ENCODE assay signal across 10 cellular contexts in genomic region chr2:10508038-10508437, GRCh38.
"Had no signal": no experiment of that assay in that cellular context is flagged by ENCODE, and none has a peak within 500 bp of the region (broad histone marks: within the 10 kb centered on the region; RNA-seq: fewer than 3 reads in every experiment).

No MANE protein-coding gene starts in this region.

- FAIRE-seq: H1, H54 had no signal

- ATAC-seq: GM23338, HCT116 had no signal

- DNase-seq: GM23248, GOT3, H7, H9, HCEC 1CT, HFFc6 had no signal
